1 cellular context compared by ENCODE assay signal in the genomic region with DNA sequence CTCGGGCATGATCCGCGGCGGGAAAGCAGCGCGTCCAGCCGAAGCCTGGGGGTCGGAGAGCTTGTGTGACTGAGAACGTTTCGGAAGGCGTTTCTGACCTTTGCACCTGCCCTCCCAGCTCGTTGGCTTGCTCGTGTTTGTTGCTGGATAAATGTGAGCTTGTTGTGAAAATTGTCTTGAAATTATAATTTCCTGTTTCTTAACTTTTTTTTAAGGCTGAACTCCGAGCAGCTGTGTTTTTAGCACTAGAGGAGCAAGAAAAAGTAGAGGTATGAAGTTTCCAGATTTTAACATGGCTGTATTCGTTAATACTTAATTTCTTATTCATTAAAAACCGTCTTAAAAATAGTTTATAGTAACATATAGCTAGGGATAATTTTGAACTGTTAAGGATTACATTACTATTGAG.
TF ChIP-seq lines count a peak whose summit lies in the region.

No MANE protein-coding gene starts in this region.

TF ChIP-seq in HepG2, 621 proteins besides CTCF, POLR2A, EP300 and RAD21 (continued from another document and continues in another):
- TF ChIP-seq, protein P1, sequence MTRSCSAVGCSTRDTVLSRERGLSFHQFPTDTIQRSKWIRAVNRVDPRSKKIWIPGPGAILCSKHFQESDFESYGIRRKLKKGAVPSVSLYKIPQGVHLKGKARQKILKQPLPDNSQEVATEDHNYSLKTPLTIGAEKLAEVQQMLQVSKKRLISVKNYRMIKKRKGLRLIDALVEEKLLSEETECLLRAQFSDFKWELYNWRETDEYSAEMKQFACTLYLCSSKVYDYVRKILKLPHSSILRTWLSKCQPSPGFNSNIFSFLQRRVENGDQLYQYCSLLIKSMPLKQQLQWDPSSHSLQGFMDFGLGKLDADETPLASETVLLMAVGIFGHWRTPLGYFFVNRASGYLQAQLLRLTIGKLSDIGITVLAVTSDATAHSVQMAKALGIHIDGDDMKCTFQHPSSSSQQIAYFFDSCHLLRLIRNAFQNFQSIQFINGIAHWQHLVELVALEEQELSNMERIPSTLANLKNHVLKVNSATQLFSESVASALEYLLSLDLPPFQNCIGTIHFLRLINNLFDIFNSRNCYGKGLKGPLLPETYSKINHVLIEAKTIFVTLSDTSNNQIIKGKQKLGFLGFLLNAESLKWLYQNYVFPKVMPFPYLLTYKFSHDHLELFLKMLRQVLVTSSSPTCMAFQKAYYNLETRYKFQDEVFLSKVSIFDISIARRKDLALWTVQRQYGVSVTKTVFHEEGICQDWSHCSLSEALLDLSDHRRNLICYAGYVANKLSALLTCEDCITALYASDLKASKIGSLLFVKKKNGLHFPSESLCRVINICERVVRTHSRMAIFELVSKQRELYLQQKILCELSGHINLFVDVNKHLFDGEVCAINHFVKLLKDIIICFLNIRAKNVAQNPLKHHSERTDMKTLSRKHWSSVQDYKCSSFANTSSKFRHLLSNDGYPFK (CRISPR knock-in tag; IDR thresholded peaks at IDR 0.05; ENCODE audit: borderline replicate concordance): no peak
- no peak for TF ChIP-seq ZNF674 (CRISPR knock-in tag; IDR thresholded peaks at IDR 0.05; ENCODE audit: low read depth)
- TF ChIP-seq ZFAT (CRISPR knock-in tag; conservative IDR thresholded peaks at IDR 0.05): no peak
- peak; percentile 79 for TF ChIP-seq HNF4G (IDR thresholded peaks at IDR 0.05; ENCODE audit: borderline replicate concordance, low read depth, low read length)
- no peak for TF ChIP-seq HNF4G (CRISPR knock-in tag; IDR thresholded peaks at IDR 0.05; ENCODE audit: borderline replicate concordance, low read depth)
- TF ChIP-seq, protein P2, sequence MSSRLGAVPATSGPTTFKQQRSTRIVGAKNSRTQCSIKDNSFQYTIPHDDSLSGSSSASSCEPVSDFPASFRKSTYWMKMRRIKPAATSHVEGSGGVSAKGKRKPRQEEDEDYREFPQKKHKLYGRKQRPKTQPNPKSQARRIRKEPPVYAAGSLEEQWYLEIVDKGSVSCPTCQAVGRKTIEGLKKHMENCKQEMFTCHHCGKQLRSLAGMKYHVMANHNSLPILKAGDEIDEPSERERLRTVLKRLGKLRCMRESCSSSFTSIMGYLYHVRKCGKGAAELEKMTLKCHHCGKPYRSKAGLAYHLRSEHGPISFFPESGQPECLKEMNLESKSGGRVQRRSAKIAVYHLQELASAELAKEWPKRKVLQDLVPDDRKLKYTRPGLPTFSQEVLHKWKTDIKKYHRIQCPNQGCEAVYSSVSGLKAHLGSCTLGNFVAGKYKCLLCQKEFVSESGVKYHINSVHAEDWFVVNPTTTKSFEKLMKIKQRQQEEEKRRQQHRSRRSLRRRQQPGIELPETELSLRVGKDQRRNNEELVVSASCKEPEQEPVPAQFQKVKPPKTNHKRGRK (CRISPR knock-in tag; IDR thresholded peaks at IDR 0.05): no peak
- no peak for TF ChIP-seq ZNF737 (CRISPR knock-in tag; IDR thresholded peaks at IDR 0.05; ENCODE audit: borderline replicate concordance)
- TF ChIP-seq, protein P3, sequence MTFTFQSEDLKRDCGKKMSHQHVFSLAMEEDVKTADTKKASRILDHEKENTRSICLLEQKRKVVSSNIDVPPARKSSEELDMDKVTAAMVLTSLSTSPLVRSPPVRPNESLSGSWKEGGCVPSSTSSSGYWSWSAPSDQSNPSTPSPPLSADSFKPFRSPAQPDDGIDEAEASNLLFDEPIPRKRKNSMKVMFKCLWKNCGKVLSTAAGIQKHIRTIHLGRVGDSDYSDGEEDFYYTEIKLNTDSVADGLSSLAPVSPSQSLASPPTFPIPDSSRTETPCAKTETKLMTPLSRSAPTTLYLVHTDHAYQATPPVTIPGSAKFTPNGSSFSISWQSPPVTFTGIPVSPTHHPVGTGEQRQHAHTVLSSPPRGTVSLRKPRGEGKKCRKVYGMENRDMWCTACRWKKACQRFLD (CRISPR knock-in tag; IDR thresholded peaks at IDR 0.05; ENCODE audit: borderline replicate concordance): no peak
- no peak for TF ChIP-seq RXRB (CRISPR knock-in tag; IDR thresholded peaks at IDR 0.05; ENCODE audit: borderline replicate concordance)
- no peak for TF ChIP-seq ZNF749 (CRISPR knock-in tag; IDR thresholded peaks at IDR 0.05; ENCODE audit: borderline replicate concordance)
- TF ChIP-seq, protein P4, sequence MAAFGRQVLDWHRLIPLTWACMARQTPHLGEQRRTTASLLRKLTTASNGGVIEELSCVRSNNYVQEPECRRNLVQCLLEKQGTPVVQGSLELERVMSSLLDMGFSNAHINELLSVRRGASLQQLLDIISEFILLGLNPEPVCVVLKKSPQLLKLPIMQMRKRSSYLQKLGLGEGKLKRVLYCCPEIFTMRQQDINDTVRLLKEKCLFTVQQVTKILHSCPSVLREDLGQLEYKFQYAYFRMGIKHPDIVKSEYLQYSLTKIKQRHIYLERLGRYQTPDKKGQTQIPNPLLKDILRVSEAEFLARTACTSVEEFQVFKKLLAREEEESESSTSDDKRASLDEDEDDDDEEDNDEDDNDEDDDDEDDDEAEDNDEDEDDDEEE (CRISPR knock-in tag; IDR thresholded peaks at IDR 0.05): no peak
- TF ChIP-seq NPAS2 (CRISPR knock-in tag; IDR thresholded peaks at IDR 0.05; ENCODE audit: borderline replicate concordance): no peak
- TF ChIP-seq CC2D1A (CRISPR knock-in tag; IDR thresholded peaks at IDR 0.05): no peak
- no peak for TF ChIP-seq KLF12 (CRISPR knock-in tag; IDR thresholded peaks at IDR 0.05; ENCODE audit: borderline replicate concordance)
- TF ChIP-seq, protein P5, sequence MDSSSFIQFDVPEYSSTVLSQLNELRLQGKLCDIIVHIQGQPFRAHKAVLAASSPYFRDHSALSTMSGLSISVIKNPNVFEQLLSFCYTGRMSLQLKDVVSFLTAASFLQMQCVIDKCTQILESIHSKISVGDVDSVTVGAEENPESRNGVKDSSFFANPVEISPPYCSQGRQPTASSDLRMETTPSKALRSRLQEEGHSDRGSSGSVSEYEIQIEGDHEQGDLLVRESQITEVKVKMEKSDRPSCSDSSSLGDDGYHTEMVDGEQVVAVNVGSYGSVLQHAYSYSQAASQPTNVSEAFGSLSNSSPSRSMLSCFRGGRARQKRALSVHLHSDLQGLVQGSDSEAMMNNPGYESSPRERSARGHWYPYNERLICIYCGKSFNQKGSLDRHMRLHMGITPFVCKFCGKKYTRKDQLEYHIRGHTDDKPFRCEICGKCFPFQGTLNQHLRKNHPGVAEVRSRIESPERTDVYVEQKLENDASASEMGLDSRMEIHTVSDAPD (CRISPR knock-in tag; IDR thresholded peaks at IDR 0.05): no peak
- TF ChIP-seq FOXK2 (IDR thresholded peaks at IDR 0.05): no peak
- TF ChIP-seq ETV5 (CRISPR knock-in tag; IDR thresholded peaks at IDR 0.05; ENCODE audit: borderline replicate concordance): no peak
- no peak for TF ChIP-seq ZFP36L1 (CRISPR knock-in tag; IDR thresholded peaks at IDR 0.05)
- no peak for TF ChIP-seq ZNF432 (CRISPR knock-in tag; IDR thresholded peaks at IDR 0.05; ENCODE audit: borderline replicate concordance)
- TF ChIP-seq EEA1 (CRISPR knock-in tag; IDR thresholded peaks at IDR 0.05; ENCODE audit: borderline replicate concordance): 0 out of 2 replicates have a peak, but pooled peaks have one; percentile 3
- no peak for TF ChIP-seq BORCS8-MEF2B (CRISPR knock-in tag; IDR thresholded peaks at IDR 0.05)
- TF ChIP-seq, protein P6, sequence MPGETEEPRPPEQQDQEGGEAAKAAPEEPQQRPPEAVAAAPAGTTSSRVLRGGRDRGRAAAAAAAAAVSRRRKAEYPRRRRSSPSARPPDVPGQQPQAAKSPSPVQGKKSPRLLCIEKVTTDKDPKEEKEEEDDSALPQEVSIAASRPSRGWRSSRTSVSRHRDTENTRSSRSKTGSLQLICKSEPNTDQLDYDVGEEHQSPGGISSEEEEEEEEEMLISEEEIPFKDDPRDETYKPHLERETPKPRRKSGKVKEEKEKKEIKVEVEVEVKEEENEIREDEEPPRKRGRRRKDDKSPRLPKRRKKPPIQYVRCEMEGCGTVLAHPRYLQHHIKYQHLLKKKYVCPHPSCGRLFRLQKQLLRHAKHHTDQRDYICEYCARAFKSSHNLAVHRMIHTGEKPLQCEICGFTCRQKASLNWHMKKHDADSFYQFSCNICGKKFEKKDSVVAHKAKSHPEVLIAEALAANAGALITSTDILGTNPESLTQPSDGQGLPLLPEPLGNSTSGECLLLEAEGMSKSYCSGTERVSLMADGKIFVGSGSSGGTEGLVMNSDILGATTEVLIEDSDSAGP (CRISPR knock-in tag; IDR thresholded peaks at IDR 0.05; ENCODE audit: borderline replicate concordance): no peak
- no peak for TF ChIP-seq SMARCC2 (IDR thresholded peaks at IDR 0.05)
- TF ChIP-seq ZNF207 (IDR thresholded peaks at IDR 0.05; ENCODE audit: borderline replicate concordance): no peak
- no peak for TF ChIP-seq SMARCE1 (IDR thresholded peaks at IDR 0.05; ENCODE audit: borderline replicate concordance)
- no peak for TF ChIP-seq MAZ (IDR thresholded peaks at IDR 0.05; ENCODE audit: borderline replicate concordance, low read depth, low read length)
- no peak for TF ChIP-seq MAZ (CRISPR knock-in tag; IDR thresholded peaks at IDR 0.05; ENCODE audit: low read depth)
- no peak for TF ChIP-seq IRF2 (CRISPR knock-in tag; IDR thresholded peaks at IDR 0.05)
- TF ChIP-seq ZNF644 (CRISPR knock-in tag; IDR thresholded peaks at IDR 0.05; ENCODE audit: low read depth): no peak
- TF ChIP-seq, protein P7, sequence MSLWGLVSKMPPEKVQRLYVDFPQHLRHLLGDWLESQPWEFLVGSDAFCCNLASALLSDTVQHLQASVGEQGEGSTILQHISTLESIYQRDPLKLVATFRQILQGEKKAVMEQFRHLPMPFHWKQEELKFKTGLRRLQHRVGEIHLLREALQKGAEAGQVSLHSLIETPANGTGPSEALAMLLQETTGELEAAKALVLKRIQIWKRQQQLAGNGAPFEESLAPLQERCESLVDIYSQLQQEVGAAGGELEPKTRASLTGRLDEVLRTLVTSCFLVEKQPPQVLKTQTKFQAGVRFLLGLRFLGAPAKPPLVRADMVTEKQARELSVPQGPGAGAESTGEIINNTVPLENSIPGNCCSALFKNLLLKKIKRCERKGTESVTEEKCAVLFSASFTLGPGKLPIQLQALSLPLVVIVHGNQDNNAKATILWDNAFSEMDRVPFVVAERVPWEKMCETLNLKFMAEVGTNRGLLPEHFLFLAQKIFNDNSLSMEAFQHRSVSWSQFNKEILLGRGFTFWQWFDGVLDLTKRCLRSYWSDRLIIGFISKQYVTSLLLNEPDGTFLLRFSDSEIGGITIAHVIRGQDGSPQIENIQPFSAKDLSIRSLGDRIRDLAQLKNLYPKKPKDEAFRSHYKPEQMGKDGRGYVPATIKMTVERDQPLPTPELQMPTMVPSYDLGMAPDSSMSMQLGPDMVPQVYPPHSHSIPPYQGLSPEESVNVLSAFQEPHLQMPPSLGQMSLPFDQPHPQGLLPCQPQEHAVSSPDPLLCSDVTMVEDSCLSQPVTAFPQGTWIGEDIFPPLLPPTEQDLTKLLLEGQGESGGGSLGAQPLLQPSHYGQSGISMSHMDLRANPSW (CRISPR knock-in tag; IDR thresholded peaks at IDR 0.05; ENCODE audit: borderline replicate concordance): no peak
- no peak for TF ChIP-seq XBP1 (CRISPR knock-in tag; IDR thresholded peaks at IDR 0.05)
- no peak for TF ChIP-seq NFYB (CRISPR knock-in tag; IDR thresholded peaks at IDR 0.05)
- 0 out of 2 replicates have a peak, but pooled peaks have one; percentile 51 for TF ChIP-seq ZNF17 (CRISPR knock-in tag; IDR thresholded peaks at IDR 0.05)
- no peak for TF ChIP-seq ZNF101 (CRISPR knock-in tag; IDR thresholded peaks at IDR 0.05; ENCODE audit: borderline replicate concordance, low read depth)
- no peak for TF ChIP-seq ZNF557 (CRISPR knock-in tag; IDR thresholded peaks at IDR 0.05)
- TF ChIP-seq ZNF552 (CRISPR knock-in tag; IDR thresholded peaks at IDR 0.05; ENCODE audit: borderline replicate concordance): no peak
- no peak for TF ChIP-seq MLLT10 (CRISPR knock-in tag; IDR thresholded peaks at IDR 0.05)
- no peak for TF ChIP-seq NCOA2 (CRISPR knock-in tag; IDR thresholded peaks at IDR 0.05)
- no peak for TF ChIP-seq ZNF317 (CRISPR knock-in tag; IDR thresholded peaks at IDR 0.05)
- TF ChIP-seq, protein P8, sequence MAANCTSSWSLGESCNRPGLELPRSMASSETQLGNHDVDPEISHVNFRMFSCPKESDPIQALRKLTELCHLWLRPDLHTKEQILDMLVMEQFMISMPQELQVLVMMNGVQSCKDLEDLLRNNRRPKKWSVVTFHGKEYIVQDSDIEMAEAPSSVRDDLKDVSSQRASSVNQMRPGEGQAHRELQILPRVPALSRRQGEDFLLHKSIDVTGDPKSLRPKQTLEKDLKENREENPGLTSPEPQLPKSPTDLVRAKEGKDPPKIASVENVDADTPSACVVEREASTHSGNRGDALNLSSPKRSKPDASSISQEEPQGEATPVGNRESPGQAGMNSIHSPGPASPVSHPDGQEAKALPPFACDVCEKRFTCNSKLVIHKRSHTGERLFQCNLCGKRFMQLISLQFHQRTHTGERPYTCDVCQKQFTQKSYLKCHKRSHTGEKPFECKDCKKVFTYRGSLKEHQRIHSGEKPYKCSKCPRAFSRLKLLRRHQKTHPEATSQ (CRISPR knock-in tag; IDR thresholded peaks at IDR 0.05; ENCODE audit: borderline replicate concordance): peak; percentile 0; the same call in 1 of the 2 replicates
- TF ChIP-seq REPIN1 (CRISPR knock-in tag; IDR thresholded peaks at IDR 0.05; ENCODE audit: borderline replicate concordance, low read depth): peak; percentile 10; the same call in 1 of the 2 replicates
- TF ChIP-seq NFKBIZ (CRISPR knock-in tag; IDR thresholded peaks at IDR 0.05): no peak
- TF ChIP-seq ZNF629 (CRISPR knock-in tag; conservative IDR thresholded peaks at IDR 0.05): peak; percentile 25; the same call in 1 of the 2 replicates
- TF ChIP-seq, protein P9, sequence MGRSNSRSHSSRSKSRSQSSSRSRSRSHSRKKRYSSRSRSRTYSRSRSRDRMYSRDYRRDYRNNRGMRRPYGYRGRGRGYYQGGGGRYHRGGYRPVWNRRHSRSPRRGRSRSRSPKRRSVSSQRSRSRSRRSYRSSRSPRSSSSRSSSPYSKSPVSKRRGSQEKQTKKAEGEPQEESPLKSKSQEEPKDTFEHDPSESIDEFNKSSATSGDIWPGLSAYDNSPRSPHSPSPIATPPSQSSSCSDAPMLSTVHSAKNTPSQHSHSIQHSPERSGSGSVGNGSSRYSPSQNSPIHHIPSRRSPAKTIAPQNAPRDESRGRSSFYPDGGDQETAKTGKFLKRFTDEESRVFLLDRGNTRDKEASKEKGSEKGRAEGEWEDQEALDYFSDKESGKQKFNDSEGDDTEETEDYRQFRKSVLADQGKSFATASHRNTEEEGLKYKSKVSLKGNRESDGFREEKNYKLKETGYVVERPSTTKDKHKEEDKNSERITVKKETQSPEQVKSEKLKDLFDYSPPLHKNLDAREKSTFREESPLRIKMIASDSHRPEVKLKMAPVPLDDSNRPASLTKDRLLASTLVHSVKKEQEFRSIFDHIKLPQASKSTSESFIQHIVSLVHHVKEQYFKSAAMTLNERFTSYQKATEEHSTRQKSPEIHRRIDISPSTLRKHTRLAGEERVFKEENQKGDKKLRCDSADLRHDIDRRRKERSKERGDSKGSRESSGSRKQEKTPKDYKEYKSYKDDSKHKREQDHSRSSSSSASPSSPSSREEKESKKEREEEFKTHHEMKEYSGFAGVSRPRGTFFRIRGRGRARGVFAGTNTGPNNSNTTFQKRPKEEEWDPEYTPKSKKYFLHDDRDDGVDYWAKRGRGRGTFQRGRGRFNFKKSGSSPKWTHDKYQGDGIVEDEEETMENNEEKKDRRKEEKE (IDR thresholded peaks at IDR 0.05): no peak
- TF ChIP-seq TBX3 (IDR thresholded peaks at IDR 0.05; ENCODE audit: borderline replicate concordance): no peak
- TF ChIP-seq GABPA (IDR thresholded peaks at IDR 0.05; ENCODE audit: low read depth, low read length): no peak
- TF ChIP-seq GABPA (CRISPR knock-in tag; IDR thresholded peaks at IDR 0.05; ENCODE audit: low read depth): no peak
- TF ChIP-seq RCOR2 (CRISPR knock-in tag; IDR thresholded peaks at IDR 0.05): no peak
- TF ChIP-seq ZNF460 (CRISPR knock-in tag; IDR thresholded peaks at IDR 0.05; ENCODE audit: borderline replicate concordance): no peak
- no peak for TF ChIP-seq PAF1 (CRISPR knock-in tag; IDR thresholded peaks at IDR 0.05)
- no peak for TF ChIP-seq HNRNPH1 (optimal IDR thresholded peaks at IDR 0.05; ENCODE audit: low read depth, low read length)
- no peak for TF ChIP-seq ZBTB7A (CRISPR knock-in tag; IDR thresholded peaks at IDR 0.05)
- TF ChIP-seq TGIF2 (CRISPR knock-in tag; IDR thresholded peaks at IDR 0.05): no peak
